ENCODE assay signal across 17 cellular contexts in the genomic region with DNA sequence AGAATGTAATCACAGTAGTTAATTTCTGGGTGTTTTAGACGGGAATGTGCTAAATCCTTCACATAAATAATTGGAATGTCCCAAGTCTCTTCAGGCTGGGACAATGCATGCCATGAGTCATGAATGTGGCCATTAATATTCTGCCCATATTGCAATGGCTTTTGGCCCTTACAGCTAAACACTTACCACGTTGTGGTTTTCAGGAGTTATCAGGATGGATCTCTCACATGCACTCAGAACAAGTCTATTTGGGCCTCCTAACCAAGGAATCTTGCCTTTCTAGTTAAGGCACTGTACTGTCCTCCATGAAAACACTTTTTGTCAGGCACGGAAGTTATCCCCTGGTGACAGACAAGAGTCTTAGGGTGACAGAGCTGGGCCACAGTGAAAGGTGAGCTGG. TPM values are rescaled to one million over a fixed set of nuclear protein-coding genes. Genes with fewer than 3 reads are reported as not detected.
A peak's percentile ranks its signal among the peaks of the same experiment; 100 is the strongest.
DNase-seq lines count a peak whose midpoint lies in the region; ATAC-seq and TF ChIP-seq lines count a peak whose summit lies in the region.
"Had no signal": no experiment of that assay in that cellular context is flagged by ENCODE, and none has a peak within 500 bp of the region (broad histone marks: within the 10 kb centered on the region; RNA-seq: fewer than 3 reads in every experiment).

No MANE protein-coding gene starts in this region.

- peak; percentile 42; the same call in 1 of the 3 replicates for ATAC-seq in RWPE2 (ENCODE audit: low read depth)
- ATAC-seq: sciatic nerve had no signal

- H3K9me3 ChIP-seq in RWPE2 (ENCODE audit: severe bottlenecking) (no peaks in the 10 kb centered on the region), spleen (peaks cover 0 to 5% (median 0%) of the 10 kb centered on the region in 8 donors)
- H3K9me3 ChIP-seq: neutrophil had no signal

- 67 to 78% (median 76%) methylated on average over 3 of the region's 3 CpGs for WGBS in spleen, 5 donors

- H3K27me3 ChIP-seq in RWPE2 (ENCODE audit: insufficient read depth, poor library complexity, severe bottlenecking), result no peaks in the 10 kb centered on the region
- no peaks in the 10 kb centered on the region for H3K27me3 ChIP-seq in spleen (replicated peaks in 1 of 7)
- H3K27me3 ChIP-seq: neutrophil had no signal

- H3K27ac ChIP-seq in RWPE2 (ENCODE audit: poor library complexity, severe bottlenecking) (no peak overlapping the region), spleen (no peak overlapping the region)
- H3K27ac ChIP-seq: neutrophil had no signal

- no peaks in the 10 kb centered on the region for H3K4me1 Mint-ChIP-seq in T-helper 2 cell treated with Interferon-gamma antibody and Interleukin-4, amounts not matched to agents 5 μg/mL and 100 μg/mL, for 36 hours (ENCODE audit: low read depth)
- H3K4me1 Mint-ChIP-seq: immature natural killer cell had no signal

- intact Hi-C loops in spleen (cut with DNase I; ENCODE audit: low total_unique reads), result no loop called here

- H3K4me3 Mint-ChIP-seq in T-helper 2 cell treated with Interferon-gamma antibody and Interleukin-4, amounts not matched to agents 5 μg/mL and 100 μg/mL, for 36 hours, result no peak overlapping the region
- H3K4me3 Mint-ChIP-seq: IgD-negative memory B cell, immature natural killer cell had no signal

- H3K36me3 ChIP-seq in RWPE2 (ENCODE audit: low read depth), result no peaks in the 10 kb centered on the region
- peaks cover 0 to 14% (median 0%) of the 10 kb centered on the region in 6 donors for H3K36me3 ChIP-seq in spleen
- H3K36me3 ChIP-seq: neutrophil had no signal

- H3K9me3 Mint-ChIP-seq in T-helper 2 cell treated with Interferon-gamma antibody and Interleukin-4, amounts not matched to agents 5 μg/mL and 100 μg/mL, for 36 hours, result no peaks in the 10 kb centered on the region

- peak; percentile 46 for DNase-seq in H4 (ENCODE audit: low spot score)
- no peak for DNase-seq in RWPE2 (ENCODE audit: low spot score)
- peak; percentile 27 for DNase-seq in fibroblast of mammary gland (ENCODE audit: low read depth)
- DNase-seq in skeletal muscle cell (ENCODE audit: low read depth), result peak; percentile 24
- no peak for DNase-seq in RKO (ENCODE audit: low spot score)
- DNase-seq in NCI-H774 (lab: John Stamatoyannopoulos, UW), result no peak
- DNase-seq in spleen, result no peak
- no peak for DNase-seq in T-helper 2 cell treated with Interferon-gamma antibody and Interleukin-4, amounts not matched to agents 5 μg/mL and 100 μg/mL, for 36 hours (ENCODE audit: low spot score)
- DNase-seq: immature natural killer cell; NCI-H1048; NCI-H748 treated with DMSO at 0.1 percent for 48 hours; RPMI8226; stimulated activated CD4-positive, alpha-beta T cell treated with anti-CD3 and anti-CD28 coated beads, Interleukin-4, amount 100 ng/mL, for 4 hours; T-helper 1 cell had no signal

- no peaks in the 10 kb centered on the region for H3K36me3 Mint-ChIP-seq in T-helper 2 cell treated with Interferon-gamma antibody and Interleukin-4, amounts not matched to agents 5 μg/mL and 100 μg/mL, for 36 hours (ENCODE audit: low read depth)

- H3K4me1 ChIP-seq in RWPE2 (ENCODE audit: insufficient read depth, poor library complexity, severe bottlenecking) (no peaks in the 10 kb centered on the region), spleen (no peaks in the 10 kb centered on the region)

- peaks cover 3% of the 10 kb centered on the region for H3K27me3 Mint-ChIP-seq in T-helper 2 cell treated with Interferon-gamma antibody and Interleukin-4, amounts not matched to agents 5 μg/mL and 100 μg/mL, for 36 hours (ENCODE audit: low read depth)
- H3K27me3 Mint-ChIP-seq: IgD-negative memory B cell had no signal

- no peak for TF ChIP-seq CTCF in RWPE2 (IDR thresholded peaks at IDR 0.05; ENCODE audit: poor library complexity, severe bottlenecking)
- no peak for TF ChIP-seq CTCF in fibroblast of mammary gland (conservative IDR thresholded peaks at IDR 0.05; ENCODE audit: control insufficient read depth, insufficient read depth, low read depth, low read length)
- no peak for TF ChIP-seq CTCF in spleen (IDR thresholded peaks at IDR 0.05 in 8 of 11, conservative IDR thresholded peaks at IDR 0.05 in 3 of 11)

- H3K4me3 ChIP-seq in RWPE2 (ENCODE audit: severe bottlenecking) (no peak overlapping the region), fibroblast of mammary gland (ENCODE audit: control insufficient read depth, low read depth, low read length) (no peak overlapping the region), skeletal muscle cell (ENCODE audit: low read depth, low read length) (no peak overlapping the region), spleen (no peak overlapping the region)

- no peak overlapping the region for H3K27ac Mint-ChIP-seq in T-helper 2 cell treated with Interferon-gamma antibody and Interleukin-4, amounts not matched to agents 5 μg/mL and 100 μg/mL, for 36 hours
- H3K27ac Mint-ChIP-seq: IgD-negative memory B cell, immature natural killer cell had no signal

- no peak for TF ChIP-seq POLR2A in spleen (IDR thresholded peaks at IDR 0.05)

RNA-seq across cellular contexts. Expression of a gene that starts 32.7 kb away (rescaled TPM):
- not detected in 2 replicates for total RNA-seq in H4 (2014; rRNA removed; shearing (Covaris generic))
- 1 to 10 TPM in 2 of 7 donors, not detected in 5; 1.1 to 1.8 TPM for total RNA-seq in spleen
- polyA plus RNA-seq in spleen, result under 1 TPM in 1 of 3 donors, not detected in 2; 0.09 TPM
- total RNA-seq: sciatic nerve had no signal

RNA-seq across cellular contexts. Expression of a gene that starts 54.3 kb away (rescaled TPM):
- total RNA-seq in H4 (2014; rRNA removed; shearing (Covaris generic)), result not detected in 2 replicates
- total RNA-seq in spleen, result under 1 TPM in 4 of 7 donors, not detected in 3; 0.52 to 0.94 (median 0.68) TPM
- polyA plus RNA-seq in spleen, result under 1 TPM; 0.27 to 0.90 (median 0.35) TPM

Comparison
In these comparisons a context has a peak if more than half of its experiments do, and no peak if none do; other contexts are left out.
1. DNase-seq: peak in H4 (single experiment), fibroblast of mammary gland (single experiment) and skeletal muscle cell (single experiment); none in RWPE2 (single experiment), RKO (single experiment), NCI-H774 (single experiment), spleen (single experiment) and T-helper 2 cell treated with Interferon-gamma antibody and Interleukin-4, amounts not matched to agents 5 μg/mL and 100 μg/mL, for 36 hours (single experiment).